Comparison of ENCODE assay signal across 8 cellular contexts in the genomic region with DNA sequence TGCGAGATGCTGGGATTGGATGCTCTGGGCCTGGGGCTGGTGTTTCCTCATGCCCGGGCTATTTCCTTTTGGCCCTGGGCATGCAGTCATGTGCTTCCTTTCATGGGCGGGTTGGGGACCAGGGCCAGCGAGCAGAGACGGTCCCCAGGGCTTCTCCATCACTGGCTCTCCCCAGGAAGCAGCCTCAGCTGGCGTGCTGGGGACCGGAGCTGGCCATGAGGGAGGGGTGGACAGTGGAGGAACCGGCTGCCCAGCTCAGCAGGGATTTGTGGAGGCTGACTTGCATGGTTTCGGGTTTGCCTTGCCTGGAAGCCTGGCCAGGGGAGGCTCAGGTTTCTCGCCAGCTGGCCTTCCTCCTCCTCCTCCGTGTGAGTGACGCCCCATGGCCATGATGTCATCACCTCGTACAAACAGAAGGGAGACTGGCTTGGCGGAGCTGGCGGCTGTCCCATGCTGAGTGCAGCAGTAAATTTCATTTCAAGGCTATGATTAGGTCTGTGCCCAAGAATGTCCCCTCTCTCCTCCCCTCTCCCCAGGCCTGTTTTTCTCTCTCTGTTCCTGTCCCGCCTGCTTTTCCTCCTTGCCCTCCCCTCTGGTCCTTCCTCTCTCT. TPM values are rescaled to one million over a fixed set of nuclear protein-coding genes. Genes with fewer than 3 reads are reported as not detected.
DNase-seq lines count a peak whose midpoint lies in the region; ATAC-seq, FAIRE-seq and TF ChIP-seq lines count a peak whose summit lies in the region.

No MANE protein-coding gene starts in this region.

- FAIRE-seq in H54 (lab: Jason Lieb, UNC): no peak
- no peak for FAIRE-seq in bronchial epithelial cell (lab: Jason Lieb, UNC)

- H3K4me3 ChIP-seq in bronchial epithelial cell (ENCODE audit: low read depth, low read length): no peak overlapping the region
- H3K4me3 ChIP-seq in skeletal muscle satellite cell (ENCODE audit: low read length): peak overlapping the region; percentile 61

- ATAC-seq in HG03280 (IDR thresholded peaks at IDR 0.05; ENCODE audit: unreplicated experiment): no peak

- no peak for TF ChIP-seq CTCF in bronchial epithelial cell (IDR thresholded peaks at IDR 0.05; ENCODE audit: insufficient read depth, low read length, severe bottlenecking)

- DNase-seq in H54 (ENCODE audit: insufficient read length, low spot score): peak; percentile 84
- peak; percentile 68 for DNase-seq in NCI-H460 (ENCODE audit: extremely low read depth, low read depth)
- peak; percentile 86 for DNase-seq in bronchial epithelial cell (ENCODE audit: low read depth)
- DNase-seq in islet precursor cell: peak; percentile 97
- no peak for DNase-seq in activated T-cell treated with anti-CD3 and anti-CD28 coated beads, Interleukin-2, amount 50 U/mL, for 48 hours
- no peak for DNase-seq in NOMO-1 treated with dmso at 0.1 percent for 144 hours (lab: John Stamatoyannopoulos, UW; ENCODE audit: unreplicated experiment)

- peak; percentile 42; the same call in 1 of the 2 replicates for TF ChIP-seq POLR2A in H54 (IDR thresholded peaks at IDR 0.05; ENCODE audit: low read depth, low read length)

- H3K9me3 ChIP-seq in skeletal muscle satellite cell (replicated peaks; ENCODE audit: low read length): no peaks in the 10 kb centered on the region

- no peaks in the 10 kb centered on the region for H3K36me3 ChIP-seq in bronchial epithelial cell (ENCODE audit: control insufficient read depth, insufficient read depth, low read length)
- no peaks in the 10 kb centered on the region for H3K36me3 ChIP-seq in skeletal muscle satellite cell (ENCODE audit: insufficient read depth, low read length)

- H3K27me3 ChIP-seq in bronchial epithelial cell (ENCODE audit: control insufficient read depth, insufficient read depth, low read length): no peaks in the 10 kb centered on the region
- H3K27me3 ChIP-seq in skeletal muscle satellite cell (ENCODE audit: control insufficient read depth, insufficient read depth, low read length): no peaks in the 10 kb centered on the region

- H3K9ac ChIP-seq in skeletal muscle satellite cell (ENCODE audit: low read depth, low read length): peak overlapping the region; percentile 78

- H3K4me1 ChIP-seq in skeletal muscle satellite cell (ENCODE audit: control insufficient read depth, insufficient read depth, low read length): peaks cover 40% of the 10 kb centered on the region

- H3K4me2 ChIP-seq in skeletal muscle satellite cell (ENCODE audit: low read length): peak overlapping the region; percentile 83

RNA-seq across cellular contexts. Expression of gene TIMP2, which starts 8.9 kb away (rescaled TPM):
- total RNA-seq in NCI-H460 (2014; rRNA removed; shearing (Covaris generic)): 24.1 and 25.4 TPM in 2 replicates
- 7.4 and 13.2 TPM in 2 replicates for polyA plus RNA-seq in NCI-H460 (2014; cell fraction: nucleus; rRNA removed)
- 2.1 and 2.2 TPM in 2 replicates for total RNA-seq in bronchial epithelial cell
- 44.4 and 67.9 TPM in 2 replicates for total RNA-seq in skeletal muscle satellite cell (2012; rRNA removed)

RNA-seq across cellular contexts. Expression of gene CEP295NL, which starts 31.1 kb away (rescaled TPM):
- total RNA-seq in NCI-H460 (2014; rRNA removed; shearing (Covaris generic)): 0.20 and 0.35 TPM in 2 replicates
- polyA plus RNA-seq in NCI-H460 (2014; cell fraction: nucleus; rRNA removed): not detected in 2 replicates
- total RNA-seq in bronchial epithelial cell: 0.13 and 0.26 TPM in 2 replicates
- total RNA-seq in skeletal muscle satellite cell (2012; rRNA removed): 1.0 and 1.5 TPM in 2 replicates

RNA-seq across cellular contexts. Expression of gene LGALS3BP, which starts 45.7 kb away (rescaled TPM):
- total RNA-seq in NCI-H460 (2014; rRNA removed; shearing (Covaris generic)): 383 and 441 TPM in 2 replicates
- 1,330 and 1,442 TPM in 2 replicates for polyA plus RNA-seq in NCI-H460 (2014; cell fraction: nucleus; rRNA removed)
- 116 and 118 TPM in 2 replicates for total RNA-seq in bronchial epithelial cell
- total RNA-seq in skeletal muscle satellite cell (2012; rRNA removed): 306 and 332 TPM in 2 replicates

Comparison
In these comparisons a context has a peak if more than half of its experiments do, and no peak if none do; other contexts are left out.
1. DNase-seq: peak in H54 (single experiment), NCI-H460 (single experiment), bronchial epithelial cell (single experiment) and islet precursor cell (single experiment); none in activated T-cell treated with anti-CD3 and anti-CD28 coated beads, Interleukin-2, amount 50 U/mL, for 48 hours (0 of 2) and NOMO-1 treated with dmso at 0.1 percent for 144 hours (single experiment).